ENCODE assay signal across 2 cellular contexts in the genomic region with DNA sequence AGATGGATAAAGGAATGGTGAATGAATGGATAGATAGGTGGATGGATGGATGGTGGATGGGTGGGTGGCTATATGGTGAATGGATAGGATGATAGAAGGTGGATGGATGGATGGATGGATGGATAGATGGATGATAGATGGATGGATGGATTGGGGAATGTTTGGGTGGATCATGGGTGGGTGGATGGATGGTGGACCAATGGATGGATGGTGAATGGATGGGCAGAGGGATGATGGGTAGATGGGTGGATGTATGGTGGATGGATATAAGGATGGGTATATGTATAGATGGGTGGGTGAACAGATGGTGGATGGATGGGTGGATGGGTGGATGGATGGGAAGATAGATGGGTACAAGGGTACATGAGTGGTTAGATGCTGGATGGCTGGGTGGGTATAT.
TF ChIP-seq lines count a peak whose summit lies in the region.

No MANE protein-coding gene starts in this region.

TF ChIP-seq in IMR-90, 13 proteins besides CTCF, POLR2A, EP300 and RAD21 (continued from another document):
- TF ChIP-seq SMC3 (IDR thresholded peaks at IDR 0.05; ENCODE audit: low read depth, low read length): no peak
- TF ChIP-seq CEBPB (IDR thresholded peaks at IDR 0.05; ENCODE audit: low read depth, low read length): no peak
- TF ChIP-seq MXI1 (IDR thresholded peaks at IDR 0.05; ENCODE audit: borderline replicate concordance, low read depth, low read length): no peak
- TF ChIP-seq BHLHE40 (IDR thresholded peaks at IDR 0.05; ENCODE audit: low read depth, low read length): no peak
- no peak for TF ChIP-seq RFX5 (IDR thresholded peaks at IDR 0.05; ENCODE audit: low read depth, low read length)

TF ChIP-seq in SK-N-SH treated with all-trans-retinoic acid at 6 μM for 48 hours, 23 proteins besides CTCF, POLR2A, EP300 and RAD21 (continued from another document):
- no peak for TF ChIP-seq TCF4 (CRISPR knock-in tag; IDR thresholded peaks at IDR 0.05; ENCODE audit: borderline replicate concordance)
- TF ChIP-seq ESRRG (CRISPR knock-in tag; IDR thresholded peaks at IDR 0.05): no peak
- no peak for TF ChIP-seq ZNF8 (CRISPR knock-in tag; IDR thresholded peaks at IDR 0.05)
